Comparison of ENCODE assay signal across 19 cellular contexts in the genomic region with DNA sequence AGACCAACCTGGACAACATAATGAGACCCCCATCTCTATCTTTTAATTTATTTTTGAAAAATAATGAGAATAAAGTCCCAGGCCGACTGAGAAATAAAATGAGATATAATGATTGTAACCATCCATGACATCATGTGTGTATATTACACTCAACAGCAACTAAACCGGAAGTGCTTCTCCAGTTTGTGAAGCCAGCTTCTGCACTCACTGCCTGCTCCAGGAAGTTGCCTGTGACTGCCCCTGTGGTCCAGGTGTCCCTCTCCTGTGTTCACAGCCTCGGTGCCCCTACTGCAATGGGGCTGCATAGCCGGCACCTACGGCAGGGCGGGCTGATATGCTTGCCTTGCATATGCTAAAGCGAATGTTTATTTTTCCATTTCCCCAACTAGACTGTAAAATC.
A peak's percentile ranks its signal among the peaks of the same experiment; 100 is the strongest.
DNase-seq lines count a peak whose midpoint lies in the region; ATAC-seq, FAIRE-seq and TF ChIP-seq lines count a peak whose summit lies in the region.
"Had no signal": no experiment of that assay in that cellular context is flagged by ENCODE, and none has a peak within 500 bp of the region (broad histone marks: within the 10 kb centered on the region; RNA-seq: fewer than 3 reads in every experiment).

No MANE protein-coding gene starts in this region.

- no peak overlapping the region for H3K4me3 Mint-ChIP-seq in activated CD4-positive, alpha-beta T cell treated with anti-CD3 and anti-CD28 coated beads for 36 hours
- H3K4me3 Mint-ChIP-seq in effector memory CD8-positive, alpha-beta T cell: no peak overlapping the region
- no peak overlapping the region for H3K4me3 Mint-ChIP-seq in progenitor cell of endocrine pancreas (ENCODE audit: low read depth)
- H3K4me3 Mint-ChIP-seq: activated CD4-positive, alpha-beta memory T cell treated with anti-CD3 and anti-CD28 coated beads, Interleukin-2, amount 10 ng/mL, durations not matched to agents 7 days and 5 days; activated naive CD8-positive, alpha-beta T cell treated with anti-CD3 and anti-CD28 coated beads for 36 hours had no signal

- peaks cover 5% of the 10 kb centered on the region for H3K36me3 Mint-ChIP-seq in activated CD4-positive, alpha-beta T cell treated with anti-CD3 and anti-CD28 coated beads for 36 hours (ENCODE audit: low read depth)
- H3K36me3 Mint-ChIP-seq in effector memory CD8-positive, alpha-beta T cell (ENCODE audit: insufficient read depth): peaks cover 10% of the 10 kb centered on the region
- peaks cover 2% of the 10 kb centered on the region for H3K36me3 Mint-ChIP-seq in progenitor cell of endocrine pancreas (ENCODE audit: insufficient read depth)

- H3K27me3 Mint-ChIP-seq in activated CD4-positive, alpha-beta T cell treated with anti-CD3 and anti-CD28 coated beads for 36 hours: no peaks in the 10 kb centered on the region
- no peaks in the 10 kb centered on the region for H3K27me3 Mint-ChIP-seq in effector memory CD8-positive, alpha-beta T cell
- no peaks in the 10 kb centered on the region for H3K27me3 Mint-ChIP-seq in progenitor cell of endocrine pancreas
- H3K27me3 Mint-ChIP-seq: activated CD4-positive, alpha-beta memory T cell treated with anti-CD3 and anti-CD28 coated beads, Interleukin-2, amount 10 ng/mL, durations not matched to agents 7 days and 5 days; activated naive CD8-positive, alpha-beta T cell treated with anti-CD3 and anti-CD28 coated beads for 36 hours had no signal

- POLR2A ChIA-PET in activated CD4-positive, alpha-beta T cell treated with anti-CD3 and anti-CD28 coated beads for 36 hours (lab: Charles Lee): no interaction called here

- TF ChIP-seq CTCF in progenitor cell of endocrine pancreas (IDR thresholded peaks at IDR 0.05; ENCODE audit: unreplicated experiment): no peak

- no peaks in the 10 kb centered on the region for H3K9me3 Mint-ChIP-seq in activated CD4-positive, alpha-beta T cell treated with anti-CD3 and anti-CD28 coated beads for 36 hours (ENCODE audit: low read depth)
- no peaks in the 10 kb centered on the region for H3K9me3 Mint-ChIP-seq in effector memory CD8-positive, alpha-beta T cell
- H3K9me3 Mint-ChIP-seq in progenitor cell of endocrine pancreas (ENCODE audit: low read depth): no peaks in the 10 kb centered on the region
- H3K9me3 Mint-ChIP-seq: activated CD4-positive, alpha-beta memory T cell treated with anti-CD3 and anti-CD28 coated beads, Interleukin-2, amount 10 ng/mL, durations not matched to agents 7 days and 5 days; activated naive CD8-positive, alpha-beta T cell treated with anti-CD3 and anti-CD28 coated beads for 36 hours had no signal

- FAIRE-seq in GM19239 (lab: Jason Lieb, UNC): no peak
- FAIRE-seq: A549, HepG2 had no signal

- CTCF ChIA-PET in activated CD4-positive, alpha-beta T cell treated with anti-CD3 and anti-CD28 coated beads for 36 hours (lab: Charles Lee): no interaction called here

- peak; percentile 25 for DNase-seq in activated CD4-positive, alpha-beta T cell treated with anti-CD3 and anti-CD28 coated beads for 36 hours
- DNase-seq in activated CD4-positive, alpha-beta T cell treated with anti-CD3 and anti-CD28 coated beads, Interleukin-2, amount 50 U/mL, for 48 hours: no peak
- DNase-seq in NCI-H526 (lab: John Stamatoyannopoulos, UW) (peak; percentile 61 to 64), progenitor cell of endocrine pancreas (ENCODE audit: low spot score, unreplicated experiment) (no peak), GM19239 (ENCODE audit: insufficient read length, low spot score) (no peak), NCI-H2107 treated with DMSO at 0.1 percent for 48 hours (lab: John Stamatoyannopoulos, UW; ENCODE audit: unreplicated experiment) (no peak)
- DNase-seq in effector memory CD8-positive, alpha-beta T cell: no peak
- DNase-seq: activated CD4-positive, alpha-beta memory T cell treated with anti-CD3 and anti-CD28 coated beads, Interleukin-2, amount 10 ng/mL, durations not matched to agents 7 days and 5 days; activated naive CD8-positive, alpha-beta T cell treated with anti-CD3 and anti-CD28 coated beads for 36 hours; DMS79 treated with DMSO at 0.1 percent for 48 hours; foreskin melanocyte; islet precursor cell; NCI-H1436 treated with DMSO at 0.1 percent for 48 hours; spleen; SW 1271; upper lobe of left lung had no signal

- ATAC-seq in activated CD4-positive, alpha-beta T cell treated with anti-CD3 and anti-CD28 coated beads for 36 hours: peak; percentile 68
- no peak for ATAC-seq in effector memory CD8-positive, alpha-beta T cell (replicated peaks)
- no peak for ATAC-seq in GM19397 (IDR thresholded peaks at IDR 0.05; ENCODE audit: unreplicated experiment)
- ATAC-seq: A549, HepG2 had no signal

- no peak overlapping the region for H3K27ac Mint-ChIP-seq in activated CD4-positive, alpha-beta T cell treated with anti-CD3 and anti-CD28 coated beads for 36 hours
- peak overlapping the region; percentile 54 to 83 for H3K27ac Mint-ChIP-seq in effector memory CD8-positive, alpha-beta T cell
- peak overlapping the region; percentile 84 for H3K27ac Mint-ChIP-seq in progenitor cell of endocrine pancreas
- H3K27ac Mint-ChIP-seq: activated CD4-positive, alpha-beta memory T cell treated with anti-CD3 and anti-CD28 coated beads, Interleukin-2, amount 10 ng/mL, durations not matched to agents 7 days and 5 days; activated naive CD8-positive, alpha-beta T cell treated with anti-CD3 and anti-CD28 coated beads for 36 hours had no signal

- H3K4me1 Mint-ChIP-seq in activated CD4-positive, alpha-beta T cell treated with anti-CD3 and anti-CD28 coated beads for 36 hours: peaks cover 29% of the 10 kb centered on the region
- peaks cover 49 to 71% of the 10 kb centered on the region in 2 donors for H3K4me1 Mint-ChIP-seq in effector memory CD8-positive, alpha-beta T cell (ENCODE audit: low read depth in 2 of 2)
- peaks cover 59% of the 10 kb centered on the region for H3K4me1 Mint-ChIP-seq in progenitor cell of endocrine pancreas (ENCODE audit: low read depth)

- intact Hi-C loops in activated CD4-positive, alpha-beta T cell treated with anti-CD3 and anti-CD28 coated beads for 36 hours (cut with DNase I, micrococcal nuclease): no loop called here

Comparison
In these comparisons a context has a peak if more than half of its experiments do, and no peak if none do; other contexts are left out.
1. DNase-seq: peak in activated CD4-positive, alpha-beta T cell treated with anti-CD3 and anti-CD28 coated beads for 36 hours (single experiment) and NCI-H526 (2 of 2); none in activated CD4-positive, alpha-beta T cell treated with anti-CD3 and anti-CD28 coated beads, Interleukin-2, amount 50 U/mL, for 48 hours (0 of 2), effector memory CD8-positive, alpha-beta T cell (0 of 3), progenitor cell of endocrine pancreas (single experiment), GM19239 (single experiment) and NCI-H2107 treated with DMSO at 0.1 percent for 48 hours (single experiment).